20 cellular contexts compared by ENCODE assay signal in genomic region chr2:124281556-124281955, GRCh38.
"Had no signal": no experiment of that assay in that cellular context is flagged by ENCODE, and none has a peak within 500 bp of the region (broad histone marks: within the 10 kb centered on the region; RNA-seq: fewer than 3 reads in every experiment).

No MANE protein-coding gene starts in this region.

- H3K36me3 ChIP-seq: ascending aorta, SJSA1 had no signal

- H3K27ac ChIP-seq: ascending aorta, body of pancreas, SJSA1 had no signal

- ATAC-seq: activated CD4-positive, CD25-positive, alpha-beta regulatory T cell treated with anti-CD3 and anti-CD28 coated beads, Interleukin-2, amount 50 U/mL, for 24 hours; activated CD8-positive, alpha-beta T cell treated with anti-CD3 and anti-CD28 coated beads, Interleukin-2, amount 10 ng/mL, durations not matched to agents 7 days and 5 days; body of pancreas; PC-3 had no signal

- H3K4me3 ChIP-seq: ascending aorta, body of pancreas, SJSA1 had no signal

- DNase-seq: activated CD4-positive, alpha-beta T cell treated with anti-CD3 and anti-CD28 coated beads for 4 hours; activated CD8-positive, alpha-beta memory T cell treated with anti-CD3 and anti-CD28 coated beads, Interleukin-2, amount 50 U/mL, for 48 hours; activated CD8-positive, alpha-beta T cell treated with anti-CD3 and anti-CD28 coated beads, Interleukin-2, amount 10 ng/mL, durations not matched to agents 7 days and 5 days; activated naive CD4-positive, alpha-beta T cell treated with anti-CD3 and anti-CD28 coated beads, Interleukin-2, amount 50 U/mL, for 16 hours; activated naive CD8-positive, alpha-beta T cell treated with anti-CD3 and anti-CD28 coated beads, Interleukin-2, amount 10 ng/mL, durations not matched to agents 7 days and 5 days; activated T-cell treated with anti-CD3 and anti-CD28 coated beads, Interleukin-2, amount 50 U/mL, for 1 hour; body of pancreas; central memory CD4-positive, alpha-beta T cell; MM.1S; NCI-H1105; NCI-H1436; NCI-H1694 treated with DMSO at 0.1 percent for 48 hours; NCI-H2029 treated with DMSO at 0.1 percent for 48 hours; NCI-H345; NCI-H524; PC-3; SHP77 had no signal

- H3K4me1 ChIP-seq: ascending aorta, body of pancreas, SJSA1 had no signal

- H3K27me3 ChIP-seq: ascending aorta, body of pancreas, SJSA1 had no signal

- H3K9me3 ChIP-seq: ascending aorta, body of pancreas, SJSA1 had no signal
